ENCODE assay signal across 6 cellular contexts in genomic region chr2:200863655-200864205, GRCh38.
A peak's percentile ranks its signal among the peaks of the same experiment; 100 is the strongest.
DNase-seq lines count a peak whose midpoint lies in the region; ATAC-seq and TF ChIP-seq lines count a peak whose summit lies in the region.

No MANE protein-coding gene starts in this region.

- no peak for TF ChIP-seq CTCF in KMS-11 (conservative IDR thresholded peaks at IDR 0.05; ENCODE audit: low read depth, low read length)
- no peak for TF ChIP-seq CTCF in coronary artery (IDR thresholded peaks at IDR 0.05)
- no peak for TF ChIP-seq CTCF in parathyroid adenoma (IDR thresholded peaks at IDR 0.05)

- peaks cover 28% of the 10 kb centered on the region for H4K20me1 ChIP-seq in KMS-11 (ENCODE audit: insufficient read depth)

- H3K4me3 ChIP-seq in KMS-11 (IDR thresholded peaks at IDR 0.05; ENCODE audit: insufficient read depth, low read depth, low read length) (peak overlapping the region; percentile 95), coronary artery (peak overlapping the region; percentile 87), parathyroid adenoma (ENCODE audit: low read depth, low read length) (peak overlapping the region; percentile 92)

- H2AFZ ChIP-seq in KMS-11 (ENCODE audit: low read depth) = peak overlapping the region; percentile 65
- H2AFZ ChIP-seq in parathyroid adenoma = peak overlapping the region; percentile 93

- peaks cover 57% of the 10 kb centered on the region for H3K79me2 ChIP-seq in KMS-11 (ENCODE audit: insufficient read depth, low read depth)
- H3K79me2 ChIP-seq in parathyroid adenoma = peaks cover 40% of the 10 kb centered on the region

- H3K27ac ChIP-seq in KMS-11 (peak overlapping the region; percentile 99), coronary artery (peak overlapping the region; percentile 98 to 100), parathyroid adenoma (peak overlapping the region; percentile 98)

- H3K4me2 ChIP-seq in KMS-11 = peak overlapping the region; percentile 38
- H3K4me2 ChIP-seq in parathyroid adenoma (ENCODE audit: low read length) = peak overlapping the region; percentile 96

- ATAC-seq in GM19397 (IDR thresholded peaks at IDR 0.05; ENCODE audit: unreplicated experiment) (peak; percentile 9), GM21526 (IDR thresholded peaks at IDR 0.05; ENCODE audit: low FRiP score, unreplicated experiment) (no peak)

- H3K9ac ChIP-seq in KMS-11 = peak overlapping the region; percentile 99
- peak overlapping the region; percentile 98 for H3K9ac ChIP-seq in parathyroid adenoma

- DNase-seq in coronary artery (ENCODE audit: low spot score) (no peak), iPS-NIHi7 (ENCODE audit: extremely low spot score) (no peak)

- H3K4me1 ChIP-seq in KMS-11 (ENCODE audit: low read depth, poor library complexity, severe bottlenecking) (peaks cover 39% of the 10 kb centered on the region), parathyroid adenoma (peaks cover 8% of the 10 kb centered on the region)

- H3K9me3 ChIP-seq in parathyroid adenoma (ENCODE audit: control insufficient read depth, low read length) = no peaks in the 10 kb centered on the region

- H3K36me3 ChIP-seq in KMS-11 (ENCODE audit: insufficient read depth) = peaks cover 16% of the 10 kb centered on the region; the same call in 1 of the 2 replicates
- H3K36me3 ChIP-seq in parathyroid adenoma (ENCODE audit: control insufficient read depth, insufficient read depth, low read length) = peaks cover 6% of the 10 kb centered on the region

- H3K27me3 ChIP-seq in KMS-11 (ENCODE audit: insufficient read depth, low read depth) = no peaks in the 10 kb centered on the region
- no peaks in the 10 kb centered on the region for H3K27me3 ChIP-seq in parathyroid adenoma (ENCODE audit: control insufficient read depth, insufficient read depth, low read length)
